In genomic region chr17:64778367-64779290, GRCh38 we compare ENCODE assay signal across 8 cellular contexts.
DNase-seq lines count a peak whose midpoint lies in the region; ATAC-seq lines count a peak whose summit lies in the region.

No MANE protein-coding gene starts in this region.

- POLR2A ChIA-PET in naive thymus-derived CD4-positive, alpha-beta T cell (lab: Charles Lee), result interaction anchor here (1.3 kb wide), 1 partner anchor 185 kb away, joined by 3 read pairs; no protein-coding TSS in a partner anchor

- H3K27ac ChIP-seq in naive thymus-derived CD4-positive, alpha-beta T cell (ENCODE audit: low read depth, low read length), result no peak overlapping the region
- no peak overlapping the region for H3K27ac ChIP-seq in SJCRH30

- CTCF ChIA-PET in naive thymus-derived CD4-positive, alpha-beta T cell (lab: Charles Lee), result no interaction called here

- no peaks in the 10 kb centered on the region for H3K36me3 ChIP-seq in naive thymus-derived CD4-positive, alpha-beta T cell (ENCODE audit: control insufficient read depth in 2 of 3, insufficient read depth in 3 of 3, low read length in 3 of 3)
- no peaks in the 10 kb centered on the region for H3K36me3 ChIP-seq in SJCRH30

- intact Hi-C loops in naive thymus-derived CD4-positive, alpha-beta T cell (cut with micrococcal nuclease), result loop anchor here (5.0 kb wide), 3 partner anchors 116 to 324 kb away; partner anchors contain the start of gene SMURF2 (in 1 of the 2)

- peaks cover 0 to 12% (median 0%) of the 10 kb centered on the region in 5 donors for H3K27me3 Mint-ChIP-seq in naive thymus-derived CD4-positive, alpha-beta T cell

- H3K9me3 Mint-ChIP-seq in naive thymus-derived CD4-positive, alpha-beta T cell, result no peaks in the 10 kb centered on the region

- H3K27me3 ChIP-seq in naive thymus-derived CD4-positive, alpha-beta T cell (ENCODE audit: control insufficient read depth in 2 of 2, insufficient read depth in 2 of 2, low read length in 2 of 2), result no peaks in the 10 kb centered on the region
- H3K27me3 ChIP-seq in SJCRH30, result no peaks in the 10 kb centered on the region

- H3K36me3 Mint-ChIP-seq in naive thymus-derived CD4-positive, alpha-beta T cell, result peaks cover 0 to 7% (median 0%) of the 10 kb centered on the region in 5 donors

- peak overlapping the region; percentile 20 to 76 (median 55) for H3K4me3 Mint-ChIP-seq in naive thymus-derived CD4-positive, alpha-beta T cell

- peaks cover 11 to 31% (median 23%) of the 10 kb centered on the region in 7 donors for H3K4me1 Mint-ChIP-seq in naive thymus-derived CD4-positive, alpha-beta T cell

- H3K4me3 ChIP-seq in naive thymus-derived CD4-positive, alpha-beta T cell (ENCODE audit: low read length), result no peak overlapping the region
- H3K4me3 ChIP-seq in SJCRH30, result no peak overlapping the region

- ATAC-seq in naive thymus-derived CD4-positive, alpha-beta T cell, result peak; percentile 8
- ATAC-seq in HG02973 (IDR thresholded peaks at IDR 0.05; ENCODE audit: unreplicated experiment) (no peak), GM19328 (IDR thresholded peaks at IDR 0.05; ENCODE audit: unreplicated experiment) (no peak)

- peaks cover 15 to 28% of the 10 kb centered on the region in 2 donors for H3K4me1 ChIP-seq in naive thymus-derived CD4-positive, alpha-beta T cell (ENCODE audit: control insufficient read depth in 2 of 2, insufficient read depth in 2 of 2, low read length in 2 of 2)
- H3K4me1 ChIP-seq in SJCRH30, result peaks cover 19% of the 10 kb centered on the region; the same call in 1 of the 2 replicates

- DNase-seq in Daoy (ENCODE audit: low read depth) (peak; percentile 61), NCI-H345 treated with DMSO at 0.1 percent for 48 hours (lab: John Stamatoyannopoulos, UW; ENCODE audit: unreplicated experiment) (peak; percentile 55), ecto neural progenitor cell (ENCODE audit: low spot score) (peak; percentile 76), SJCRH30 (no peak)
- DNase-seq in naive thymus-derived CD4-positive, alpha-beta T cell, result no peak
- DNase-seq in stimulated activated naive CD4-positive, alpha-beta T cell treated with Interleukin-2 at 50 U/mL for 16 hours (lab: John Stamatoyannopoulos, UW), result no peak

- H3K27ac Mint-ChIP-seq in naive thymus-derived CD4-positive, alpha-beta T cell, result no peak overlapping the region

- no peaks in the 10 kb centered on the region for H3K9me3 ChIP-seq in naive thymus-derived CD4-positive, alpha-beta T cell (ENCODE audit: control insufficient read depth in 2 of 3, low read length in 3 of 3)
- H3K9me3 ChIP-seq in SJCRH30 (replicated peaks), result no peaks in the 10 kb centered on the region

Comparison
In these comparisons a context has a peak if more than half of its experiments do, and no peak if none do; other contexts are left out.
1. DNase-seq: peak in Daoy (single experiment), NCI-H345 treated with DMSO at 0.1 percent for 48 hours (single experiment) and ecto neural progenitor cell (single experiment); none in naive thymus-derived CD4-positive, alpha-beta T cell (0 of 9), SJCRH30 (0 of 2) and stimulated activated naive CD4-positive, alpha-beta T cell treated with Interleukin-2 at 50 U/mL for 16 hours (single experiment).